ENCODE assay signal across 12 cellular contexts in the genomic region with DNA sequence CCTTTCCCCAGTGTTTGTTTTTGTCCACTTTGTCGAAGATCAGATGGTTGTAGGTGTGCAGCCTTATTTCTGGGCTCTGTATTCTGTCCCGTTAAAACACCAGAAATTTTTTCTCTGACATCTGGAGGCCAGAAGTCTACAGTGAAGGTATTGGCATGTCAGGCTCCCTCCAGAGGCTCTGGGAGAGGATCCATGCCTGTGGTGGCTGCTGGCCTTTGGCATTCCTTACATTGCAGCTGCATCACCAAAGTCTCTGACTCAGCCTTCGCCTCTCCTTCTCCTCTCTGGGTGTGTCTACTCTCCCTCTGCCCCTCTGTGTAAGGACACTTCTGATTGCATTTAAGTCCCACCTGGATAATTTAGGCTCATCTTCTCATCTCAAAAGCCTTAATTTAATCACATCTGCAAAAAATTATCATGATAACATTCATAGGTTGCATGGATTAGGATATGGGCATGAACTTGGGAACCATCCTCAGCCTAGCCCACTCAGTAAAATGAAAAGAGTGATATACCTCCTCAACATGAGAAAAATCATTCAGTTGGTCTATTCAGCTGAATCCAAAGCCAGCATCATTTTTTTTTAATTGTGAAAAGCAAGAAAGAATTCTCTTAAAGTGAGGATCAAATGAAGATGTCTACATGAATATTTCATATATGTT.
DNase-seq lines count a peak whose midpoint lies in the region; ATAC-seq, FAIRE-seq and TF ChIP-seq lines count a peak whose summit lies in the region.
"Had no signal": no experiment of that assay in that cellular context is flagged by ENCODE, and none has a peak within 500 bp of the region (broad histone marks: within the 10 kb centered on the region; RNA-seq: fewer than 3 reads in every experiment).

No MANE protein-coding gene starts in this region.

- intact Hi-C loops in IMR-90 (cut with micrococcal nuclease) = no loop called here
- intact Hi-C loops in adrenal gland (cut with DNase I) = no loop called here
- intact Hi-C loops in lower leg skin (cut with DNase I; ENCODE audit: low total_unique reads) = no loop called here
- intact Hi-C loops in kidney (cut with DNase I) = no loop called here

- H3K23ac ChIP-seq in IMR-90 (ENCODE audit: low read depth, low read length) = no peak overlapping the region

- H2BK5ac ChIP-seq in IMR-90 (ENCODE audit: low read depth, low read length, poor library complexity, severe bottlenecking) = no peak overlapping the region

- H3K4me2 ChIP-seq in IMR-90 (ENCODE audit: low read depth, low read length) = no peak overlapping the region

- H2BK15ac ChIP-seq in IMR-90 (ENCODE audit: low read depth, low read length) = no peak overlapping the region

- H2AFZ ChIP-seq in IMR-90 (replicated peaks; ENCODE audit: low read length, poor library complexity) = peak overlapping the region; percentile 16

- H3K18ac ChIP-seq in IMR-90 (ENCODE audit: low read depth, low read length) = no peak overlapping the region

- H3K27ac ChIP-seq in IMR-90 (ENCODE audit: insufficient read depth, low read length) (no peak overlapping the region), adrenal gland (no peak overlapping the region), kidney (ENCODE audit: low read depth in 2 of 2, low read length in 2 of 2) (no peak overlapping the region)
- H3K27ac ChIP-seq: C4-2B had no signal

- H3K79me1 ChIP-seq in IMR-90 (ENCODE audit: low read depth in 1 of 2, low read length in 2 of 2) = no peaks in the 10 kb centered on the region

- H3K4me1 ChIP-seq in IMR-90 (ENCODE audit: control insufficient read depth, insufficient read depth, low read length) (no peaks in the 10 kb centered on the region), adrenal gland (replicated peaks in 1 of 2) (no peaks in the 10 kb centered on the region), kidney (ENCODE audit: control insufficient read depth in 1 of 2, insufficient read depth in 1 of 2, low read depth in 1 of 2, low read length in 2 of 2) (no peaks in the 10 kb centered on the region)

- H2BK20ac ChIP-seq in IMR-90 (ENCODE audit: low read depth, low read length) = no peak overlapping the region

- no peak overlapping the region for H3K14ac ChIP-seq in IMR-90 (replicated peaks; ENCODE audit: low read depth, low read length)

- TF ChIP-seq CTCF in AG10803 (conservative IDR thresholded peaks at IDR 0.05; ENCODE audit: low read length) (peak; percentile 6; the same call in 1 of the 2 replicates), IMR-90 (conservative IDR thresholded peaks at IDR 0.05; ENCODE audit: low read depth, low read length) (no peak), cardiac fibroblast (IDR thresholded peaks at IDR 0.05; ENCODE audit: low read depth, low read length) (no peak), kidney epithelial cell (IDR thresholded peaks at IDR 0.05; ENCODE audit: insufficient read depth, low read length, poor library complexity, severe bottlenecking) (peak; percentile 17), adrenal gland (IDR thresholded peaks at IDR 0.05) (no peak), lower leg skin (IDR thresholded peaks at IDR 0.05) (no peak), kidney (IDR thresholded peaks at IDR 0.05; ENCODE audit: borderline replicate concordance, extremely low read depth, insufficient read depth) (no peak)

- no peak for FAIRE-seq in kidney (lab: Jason Lieb, UNC)
- FAIRE-seq: GM12878 had no signal

- H3K4ac ChIP-seq in IMR-90 (ENCODE audit: low read depth, low read length) = no peak overlapping the region

- H4K8ac ChIP-seq in IMR-90 (ENCODE audit: low read depth in 2 of 2, low read length in 2 of 2) = no peak overlapping the region

- peak; percentile 100 for ATAC-seq in IMR-90 (ENCODE audit: low read depth)
- ATAC-seq: GM12878 had no signal

- dilution Hi-C loops in IMR-90 (cut with HindIII; ENCODE audit: low sequenced_read_pairs, unreplicated experiment) = no loop called here

- H3K4me3 ChIP-seq in AG10803 (ENCODE audit: low read length) (no peak overlapping the region), IMR-90 (ENCODE audit: insufficient read depth, low read depth, low read length) (no peak overlapping the region), cardiac fibroblast (replicated peaks in 1 of 2; ENCODE audit: low read depth in 2 of 2, low read length in 2 of 2) (no peak overlapping the region), kidney epithelial cell (ENCODE audit: low read depth, low read length) (no peak overlapping the region), adrenal gland (no peak overlapping the region), lower leg skin (ENCODE audit: low read depth, poor library complexity, severe bottlenecking) (no peak overlapping the region), kidney (ENCODE audit: low read length in 2 of 2) (no peak overlapping the region)
- H3K4me3 ChIP-seq: GM12878 had no signal

- no peak overlapping the region for H3K56ac ChIP-seq in IMR-90 (ENCODE audit: extremely low read depth, insufficient read depth, low read length)

- H2AK9ac ChIP-seq in IMR-90 (replicated peaks; ENCODE audit: low read depth, low read length, poor library complexity) = no peak overlapping the region

- H3K9me3 ChIP-seq in IMR-90 (ENCODE audit: control insufficient read depth, insufficient read depth, low read length) (no peaks in the 10 kb centered on the region), adrenal gland (replicated peaks in 1 of 3) (no peaks in the 10 kb centered on the region), kidney (ENCODE audit: control insufficient read depth in 1 of 2, low read length in 2 of 2) (no peaks in the 10 kb centered on the region)

- no peak overlapping the region for H2AK5ac ChIP-seq in IMR-90 (ENCODE audit: low read depth, low read length)

- H4K91ac ChIP-seq in IMR-90 (ENCODE audit: insufficient read depth, low read depth, low read length) = no peak overlapping the region

- DNase-seq in AG10803 (ENCODE audit: low read depth) (peak; percentile 94), IMR-90 (peak; percentile 88), cardiac fibroblast (ENCODE audit: low read depth in 2 of 2) (peak; percentile 31 to 61), kidney epithelial cell (ENCODE audit: low read depth) (peak; percentile 50), adrenal gland (no peak), lower leg skin (ENCODE audit: low spot score in 2 of 2) (no peak), superior temporal gyrus (ENCODE audit: extremely low spot score) (no peak), kidney (no peak)
- DNase-seq: activated effector memory CD4-positive, alpha-beta T cell treated with Interleukin-2 at 50 U/mL for 16 hours; NCI-H1105 had no signal

- TF ChIP-seq POLR2A in IMR-90 (IDR thresholded peaks at IDR 0.05; ENCODE audit: low read depth, low read length) (no peak), adrenal gland (IDR thresholded peaks at IDR 0.05) (no peak), lower leg skin (IDR thresholded peaks at IDR 0.05) (no peak)

- 11% methylated on average over 1 of the region's 3 CpGs; no CpG with 5 or more reads in 1 of the 2 experiments for WGBS in IMR-90 (ENCODE audit: extremely low coverage in 2 of 2, insufficient read length in 1 of 2), 2 experiments
- 73 to 82% (median 78%) methylated on average over 3 of the region's 3 CpGs for WGBS in adrenal gland, 4 donors
- WGBS in lower leg skin, 2 donors = 43 to 49% methylated on average over 3 of the region's 3 CpGs

- H4K5ac ChIP-seq in IMR-90 (ENCODE audit: low read depth, low read length) = no peak overlapping the region

- in situ Hi-C loops in IMR-90 (cut with MboI; ENCODE audit: low sequenced_read_pairs) = loop anchor here (25.0 kb wide), 1 partner anchor 705 kb away; no protein-coding TSS in a partner anchor

- no peak for TF ChIP-seq RAD21 in IMR-90 (IDR thresholded peaks at IDR 0.05; ENCODE audit: low read length)

- H3K9me1 ChIP-seq in IMR-90 (ENCODE audit: insufficient read depth, low read length) = no peaks in the 10 kb centered on the region

- BruUV-seq in IMR-90 (replicated peaks; lab: Mats Ljungman, UMichigan) = no TSS peak

- 0 out of 2 replicates have a peak overlapping the region, but pooled peaks have one; percentile 20 for H2BK120ac ChIP-seq in IMR-90 (ENCODE audit: low read depth, low read length)

- H4K20me1 ChIP-seq in IMR-90 (ENCODE audit: insufficient read depth, low read length) = no peaks in the 10 kb centered on the region

- POLR2A ChIA-PET in IMR-90 (lab: Charles Lee; ENCODE audit: unreplicated experiment) = no interaction called here

- H3K9ac ChIP-seq in IMR-90 (ENCODE audit: low read depth, low read length) (no peak overlapping the region), kidney (ENCODE audit: low read length in 2 of 2) (no peak overlapping the region)

- CTCF ChIA-PET in IMR-90 (lab: Yijun Ruan, JAX) = no interaction called here

- H3K27me3 ChIP-seq in IMR-90 (ENCODE audit: control insufficient read depth, insufficient read depth, low read length) = no peaks in the 10 kb centered on the region
- H3K27me3 ChIP-seq in kidney epithelial cell (ENCODE audit: control insufficient read depth, insufficient read depth, low read length) = no peaks in the 10 kb centered on the region
- H3K27me3 ChIP-seq in adrenal gland = no peaks in the 10 kb centered on the region

- H3K36me3 ChIP-seq in IMR-90 (ENCODE audit: control insufficient read depth, insufficient read depth, low read length) = no peaks in the 10 kb centered on the region
- no peaks in the 10 kb centered on the region for H3K36me3 ChIP-seq in kidney epithelial cell (ENCODE audit: control insufficient read depth, insufficient read depth, low read length)
- no peaks in the 10 kb centered on the region for H3K36me3 ChIP-seq in adrenal gland (replicated peaks in 1 of 2)
- no peaks in the 10 kb centered on the region for H3K36me3 ChIP-seq in kidney (ENCODE audit: control insufficient read depth in 1 of 2, insufficient read depth in 2 of 2, low read length in 2 of 2)

TF ChIP-seq in IMR-90, 13 proteins besides CTCF, POLR2A, EP300 and RAD21 (continues in another document):
- TF ChIP-seq RCOR1 (IDR thresholded peaks at IDR 0.05; ENCODE audit: insufficient replicate concordance, low read length) (no peak), FOS (IDR thresholded peaks at IDR 0.05; ENCODE audit: low read depth, low read length) (0 out of 2 replicates have a peak, but pooled peaks have one; percentile 35), NFE2L2 (IDR thresholded peaks at IDR 0.05; ENCODE audit: low read depth, low read length) (no peak), MXI1 (IDR thresholded peaks at IDR 0.05; ENCODE audit: borderline replicate concordance, low read depth, low read length) (no peak), MAFK (IDR thresholded peaks at IDR 0.05; ENCODE audit: low read depth, low read length) (no peak), BHLHE40 (IDR thresholded peaks at IDR 0.05; ENCODE audit: low read depth, low read length) (no peak)
- TF ChIP-seq, protein P1, sequence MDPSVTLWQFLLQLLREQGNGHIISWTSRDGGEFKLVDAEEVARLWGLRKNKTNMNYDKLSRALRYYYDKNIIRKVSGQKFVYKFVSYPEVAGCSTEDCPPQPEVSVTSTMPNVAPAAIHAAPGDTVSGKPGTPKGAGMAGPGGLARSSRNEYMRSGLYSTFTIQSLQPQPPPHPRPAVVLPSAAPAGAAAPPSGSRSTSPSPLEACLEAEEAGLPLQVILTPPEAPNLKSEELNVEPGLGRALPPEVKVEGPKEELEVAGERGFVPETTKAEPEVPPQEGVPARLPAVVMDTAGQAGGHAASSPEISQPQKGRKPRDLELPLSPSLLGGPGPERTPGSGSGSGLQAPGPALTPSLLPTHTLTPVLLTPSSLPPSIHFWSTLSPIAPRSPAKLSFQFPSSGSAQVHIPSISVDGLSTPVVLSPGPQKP (IDR thresholded peaks at IDR 0.05; ENCODE audit: borderline replicate concordance, low read depth, low read length) = no peak

Comparison
In these comparisons a context has a peak if more than half of its experiments do, and no peak if none do; other contexts are left out.
1. DNase-seq: peak in AG10803 (single experiment), IMR-90 (single experiment), cardiac fibroblast (2 of 2) and kidney epithelial cell (single experiment); none in adrenal gland (0 of 7), lower leg skin (0 of 2), superior temporal gyrus (single experiment) and kidney (single experiment).
2. CTCF ChIP-seq: peak in AG10803 (single experiment) and kidney epithelial cell (single experiment); none in IMR-90 (single experiment), cardiac fibroblast (single experiment), adrenal gland (0 of 6), lower leg skin (0 of 3) and kidney (single experiment).